In the genomic region with DNA sequence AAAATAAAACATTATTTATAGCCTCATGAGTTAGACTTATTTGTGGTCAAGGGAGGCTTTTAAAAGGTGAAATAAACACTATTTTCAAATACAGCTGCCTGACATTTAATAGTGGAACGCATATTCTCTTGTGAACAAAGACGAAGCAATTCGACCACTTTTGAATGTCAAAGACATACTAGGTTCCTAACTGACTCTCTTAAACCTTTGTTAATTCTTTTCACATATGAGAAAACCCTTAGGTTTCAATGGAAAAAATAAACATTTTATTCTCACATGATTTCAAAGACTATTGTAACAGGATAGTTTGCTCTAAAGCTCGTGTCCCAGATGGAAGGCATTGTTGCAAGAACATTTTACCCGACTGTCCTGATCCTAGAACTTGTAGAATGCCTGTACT, we compare ENCODE assay signal across 20 cellular contexts.
"Had no signal": no experiment of that assay in that cellular context is flagged by ENCODE, and none has a peak within 500 bp of the region (broad histone marks: within the 10 kb centered on the region; RNA-seq: fewer than 3 reads in every experiment).

No MANE protein-coding gene starts in this region.

- H3K4me3 ChIP-seq: breast epithelium, MG63 had no signal

- H3K9me3 Mint-ChIP-seq: activated B cell treated with CpG ODN at 0.5 μM for 24 hours; activated CD4-positive, alpha-beta T cell treated with anti-CD3 and anti-CD28 coated beads, Interleukin-2, amount 10 ng/mL, durations not matched to agents 24 days and 14 days; activated T-helper 1 cell treated with anti-CD3 and anti-CD28 coated beads, Interleukin-12 subunit alpha, Interleukin-12 subunit beta, Interleukin-2, Interleukin-4 antibody, amounts not matched to agents 30 ng/mL and 10 ng/mL and 1 ng/mL, durations not matched to agents 14 hours and 24 hours and 36 hours had no signal

- H3K27me3 ChIP-seq: breast epithelium, MG63 had no signal

- H3K9me3 ChIP-seq: breast epithelium had no signal

- H3K27me3 Mint-ChIP-seq: activated B cell treated with CpG ODN at 0.5 μM for 24 hours; activated CD8-positive, alpha-beta memory T cell treated with anti-CD3 and anti-CD28 coated beads, Interleukin-2, amount 10 ng/mL, durations not matched to agents 7 days and 5 days; activated naive CD4-positive, alpha-beta T cell treated with anti-CD3 and anti-CD28 coated beads, Interleukin-2, amount 50 U/mL, for 24 hours; activated T-cell treated with anti-CD3 and anti-CD28 coated beads, Interleukin-2, amount 50 U/mL, for 24 hours had no signal

- H3K4me1 ChIP-seq: breast epithelium had no signal

- DNase-seq: activated B cell treated with CpG ODN at 0.5 μM for 24 hours; activated CD4-positive, alpha-beta T cell treated with anti-CD3 and anti-CD28 coated beads for 1 hour; activated CD4-positive, alpha-beta T cell treated with anti-CD3 and anti-CD28 coated beads, Interleukin-2, amount 10 ng/mL, durations not matched to agents 24 days and 14 days; activated CD4-positive, alpha-beta T cell treated with anti-CD3 and anti-CD28 coated beads, Interleukin-2, amount 50 U/mL, for 48 hours; activated CD8-positive, alpha-beta memory T cell treated with anti-CD3 and anti-CD28 coated beads, Interleukin-2, amount 10 ng/mL, durations not matched to agents 7 days and 5 days; activated effector memory CD4-positive, alpha-beta T cell treated with Interleukin-2 at 50 U/mL for 16 hours; activated naive CD4-positive, alpha-beta T cell; activated T-cell treated with anti-CD3 and anti-CD28 coated beads, Interleukin-2, amount 50 U/mL, for 24 hours; aorta; MG63; NCI-H1436; NCI-H2029 treated with DMSO at 0.1 percent for 48 hours; NCI-H510A; NCI-H526 treated with DMSO at 0.1 percent for 48 hours; SIG-M5; T-helper 17 cell; T-helper 9 cell had no signal

- H3K4me3 Mint-ChIP-seq: activated B cell treated with CpG ODN at 0.5 μM for 24 hours; activated CD4-positive, alpha-beta T cell treated with anti-CD3 and anti-CD28 coated beads, Interleukin-2, amount 10 ng/mL, durations not matched to agents 24 days and 14 days; activated CD8-positive, alpha-beta memory T cell treated with anti-CD3 and anti-CD28 coated beads, Interleukin-2, amount 10 ng/mL, durations not matched to agents 7 days and 5 days; activated naive CD4-positive, alpha-beta T cell treated with anti-CD3 and anti-CD28 coated beads, Interleukin-2, amount 50 U/mL, for 24 hours; activated T-cell treated with anti-CD3 and anti-CD28 coated beads, Interleukin-2, amount 50 U/mL, for 24 hours; activated T-helper 1 cell treated with anti-CD3 and anti-CD28 coated beads, Interleukin-12 subunit alpha, Interleukin-12 subunit beta, Interleukin-2, Interleukin-4 antibody, amounts not matched to agents 30 ng/mL and 10 ng/mL and 1 ng/mL, durations not matched to agents 14 hours and 24 hours and 36 hours; T-helper 17 cell had no signal

- H3K4me1 Mint-ChIP-seq: activated B cell treated with CpG ODN at 0.5 μM for 24 hours; activated naive CD4-positive, alpha-beta T cell treated with anti-CD3 and anti-CD28 coated beads, Interleukin-2, amount 50 U/mL, for 24 hours; T-helper 17 cell had no signal

- H3K36me3 Mint-ChIP-seq: activated CD8-positive, alpha-beta memory T cell treated with anti-CD3 and anti-CD28 coated beads, Interleukin-2, amount 10 ng/mL, durations not matched to agents 7 days and 5 days had no signal

- H3K36me3 ChIP-seq: breast epithelium, MG63 had no signal

- H3K27ac ChIP-seq: breast epithelium had no signal

- H3K27ac Mint-ChIP-seq: activated B cell treated with CpG ODN at 0.5 μM for 24 hours; activated CD4-positive, alpha-beta T cell treated with anti-CD3 and anti-CD28 coated beads, Interleukin-2, amount 10 ng/mL, durations not matched to agents 24 days and 14 days; activated CD8-positive, alpha-beta memory T cell treated with anti-CD3 and anti-CD28 coated beads, Interleukin-2, amount 10 ng/mL, durations not matched to agents 7 days and 5 days; activated naive CD4-positive, alpha-beta T cell treated with anti-CD3 and anti-CD28 coated beads, Interleukin-2, amount 50 U/mL, for 24 hours; activated T-cell treated with anti-CD3 and anti-CD28 coated beads, Interleukin-2, amount 50 U/mL, for 24 hours; activated T-helper 1 cell treated with anti-CD3 and anti-CD28 coated beads, Interleukin-12 subunit alpha, Interleukin-12 subunit beta, Interleukin-2, Interleukin-4 antibody, amounts not matched to agents 30 ng/mL and 10 ng/mL and 1 ng/mL, durations not matched to agents 14 hours and 24 hours and 36 hours; T-helper 17 cell had no signal
